1 cellular context compared by ENCODE assay signal in genomic region chr3:159825216-159825854, GRCh38.
TF ChIP-seq lines count a peak whose summit lies in the region.

No MANE protein-coding gene starts in this region.

TF ChIP-seq in GM23338, 12 proteins besides CTCF, POLR2A, EP300 and RAD21 (continued from another document):
- TF ChIP-seq, protein P1, sequence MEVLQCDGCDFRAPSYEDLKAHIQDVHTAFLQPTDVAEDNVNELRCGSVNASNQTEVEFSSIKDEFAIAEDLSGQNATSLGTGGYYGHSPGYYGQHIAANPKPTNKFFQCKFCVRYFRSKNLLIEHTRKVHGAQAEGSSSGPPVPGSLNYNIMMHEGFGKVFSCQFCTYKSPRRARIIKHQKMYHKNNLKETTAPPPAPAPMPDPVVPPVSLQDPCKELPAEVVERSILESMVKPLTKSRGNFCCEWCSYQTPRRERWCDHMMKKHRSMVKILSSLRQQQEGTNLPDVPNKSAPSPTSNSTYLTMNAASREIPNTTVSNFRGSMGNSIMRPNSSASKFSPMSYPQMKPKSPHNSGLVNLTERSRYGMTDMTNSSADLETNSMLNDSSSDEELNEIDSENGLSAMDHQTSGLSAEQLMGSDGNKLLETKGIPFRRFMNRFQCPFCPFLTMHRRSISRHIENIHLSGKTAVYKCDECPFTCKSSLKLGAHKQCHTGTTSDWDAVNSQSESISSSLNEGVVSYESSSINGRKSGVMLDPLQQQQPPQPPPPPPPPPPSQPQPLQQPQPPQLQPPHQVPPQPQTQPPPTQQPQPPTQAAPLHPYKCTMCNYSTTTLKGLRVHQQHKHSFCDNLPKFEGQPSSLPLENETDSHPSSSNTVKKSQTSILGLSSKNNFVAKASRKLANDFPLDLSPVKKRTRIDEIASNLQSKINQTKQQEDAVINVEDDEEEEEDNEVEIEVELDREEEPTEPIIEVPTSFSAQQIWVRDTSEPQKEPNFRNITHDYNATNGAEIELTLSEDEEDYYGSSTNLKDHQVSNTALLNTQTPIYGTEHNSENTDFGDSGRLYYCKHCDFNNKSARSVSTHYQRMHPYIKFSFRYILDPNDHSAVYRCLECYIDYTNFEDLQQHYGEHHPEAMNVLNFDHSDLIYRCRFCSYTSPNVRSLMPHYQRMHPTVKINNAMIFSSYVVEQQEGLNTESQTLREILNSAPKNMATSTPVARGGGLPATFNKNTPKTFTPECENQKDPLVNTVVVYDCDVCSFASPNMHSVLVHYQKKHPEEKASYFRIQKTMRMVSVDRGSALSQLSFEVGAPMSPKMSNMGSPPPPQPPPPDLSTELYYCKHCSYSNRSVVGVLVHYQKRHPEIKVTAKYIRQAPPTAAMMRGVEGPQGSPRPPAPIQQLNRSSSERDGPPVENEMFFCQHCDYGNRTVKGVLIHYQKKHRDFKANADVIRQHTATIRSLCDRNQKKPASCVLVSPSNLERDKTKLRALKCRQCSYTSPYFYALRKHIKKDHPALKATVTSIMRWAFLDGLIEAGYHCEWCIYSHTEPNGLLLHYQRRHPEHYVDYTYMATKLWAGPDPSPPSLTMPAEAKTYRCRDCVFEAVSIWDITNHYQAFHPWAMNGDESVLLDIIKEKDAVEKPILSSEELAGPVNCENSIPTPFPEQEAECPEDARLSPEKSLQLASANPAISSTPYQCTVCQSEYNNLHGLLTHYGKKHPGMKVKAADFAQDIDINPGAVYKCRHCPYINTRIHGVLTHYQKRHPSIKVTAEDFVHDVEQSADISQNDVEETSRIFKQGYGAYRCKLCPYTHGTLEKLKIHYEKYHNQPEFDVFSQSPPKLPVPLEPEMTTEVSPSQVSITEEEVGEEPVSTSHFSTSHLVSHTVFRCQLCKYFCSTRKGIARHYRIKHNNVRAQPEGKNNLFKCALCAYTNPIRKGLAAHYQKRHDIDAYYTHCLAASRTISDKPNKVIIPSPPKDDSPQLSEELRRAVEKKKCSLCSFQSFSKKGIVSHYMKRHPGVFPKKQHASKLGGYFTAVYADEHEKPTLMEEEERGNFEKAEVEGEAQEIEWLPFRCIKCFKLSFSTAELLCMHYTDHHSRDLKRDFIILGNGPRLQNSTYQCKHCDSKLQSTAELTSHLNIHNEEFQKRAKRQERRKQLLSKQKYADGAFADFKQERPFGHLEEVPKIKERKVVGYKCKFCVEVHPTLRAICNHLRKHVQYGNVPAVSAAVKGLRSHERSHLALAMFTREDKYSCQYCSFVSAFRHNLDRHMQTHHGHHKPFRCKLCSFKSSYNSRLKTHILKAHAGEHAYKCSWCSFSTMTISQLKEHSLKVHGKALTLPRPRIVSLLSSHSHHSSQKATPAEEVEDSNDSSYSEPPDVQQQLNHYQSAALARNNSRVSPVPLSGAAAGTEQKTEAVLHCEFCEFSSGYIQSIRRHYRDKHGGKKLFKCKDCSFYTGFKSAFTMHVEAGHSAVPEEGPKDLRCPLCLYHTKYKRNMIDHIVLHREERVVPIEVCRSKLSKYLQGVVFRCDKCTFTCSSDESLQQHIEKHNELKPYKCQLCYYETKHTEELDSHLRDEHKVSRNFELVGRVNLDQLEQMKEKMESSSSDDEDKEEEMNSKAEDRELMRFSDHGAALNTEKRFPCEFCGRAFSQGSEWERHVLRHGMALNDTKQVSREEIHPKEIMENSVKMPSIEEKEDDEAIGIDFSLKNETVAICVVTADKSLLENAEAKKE (CRISPR knock-in tag; IDR thresholded peaks at IDR 0.05): no peak
- no peak for TF ChIP-seq ZNF114 (CRISPR knock-in tag; IDR thresholded peaks at IDR 0.05)
